In the genomic region with DNA sequence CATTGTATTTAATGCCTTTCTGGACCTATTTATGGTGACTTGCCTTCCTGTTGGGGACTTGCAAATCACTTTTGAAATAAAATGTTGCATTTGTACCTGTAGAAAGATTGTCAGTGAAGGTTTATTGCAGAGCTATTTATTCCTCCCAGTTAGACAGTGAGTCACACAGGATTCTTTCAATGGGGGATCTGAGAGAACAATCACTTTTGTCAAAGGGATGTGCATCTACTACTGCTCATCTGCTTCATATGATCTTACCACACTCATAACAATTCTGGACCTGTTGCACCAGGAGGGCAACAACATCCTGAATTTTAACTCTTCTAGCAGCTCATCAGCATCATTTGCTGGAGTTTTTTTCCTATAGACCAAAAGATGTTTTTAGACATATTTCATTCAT, we compare ENCODE assay signal across 28 cellular contexts.
"Had no signal": no experiment of that assay in that cellular context is flagged by ENCODE, and none has a peak within 500 bp of the region (broad histone marks: within the 10 kb centered on the region; RNA-seq: fewer than 3 reads in every experiment).

No MANE protein-coding gene starts in this region.

- DNase-seq: activated CD4-positive, alpha-beta T cell treated with anti-CD3 and anti-CD28 coated beads, Interleukin-2, amount 50 U/mL, for 1 hour; activated CD4-positive, CD25-positive, alpha-beta regulatory T cell treated with anti-CD3 and anti-CD28 coated beads, Interleukin-2, amount 50 U/mL, for 72 hours; activated CD8-positive, alpha-beta T cell treated with anti-CD3 and anti-CD28 coated beads for 36 hours; activated gamma-delta T cell treated with Interleukin-2 at 50 U/mL for 16 hours; activated naive CD4-positive, alpha-beta T cell treated with anti-CD3 and anti-CD28 coated beads, Interleukin-2, amount 50 U/mL, for 16 hours; activated T-cell treated with anti-CD3 and anti-CD28 coated beads, Interleukin-2, amount 50 U/mL, for 4 hours; amygdala; central memory CD4-positive, alpha-beta T cell; endodermal cell; glutamatergic neuron; kidney; left colon; naive thymus-derived CD8-positive, alpha-beta T cell; nucleus accumbens; stimulated activated CD4-positive, alpha-beta T cell treated with anti-CD3 and anti-CD28 coated beads, Interleukin-15, amount 100 ng/mL, for 24 hours; stimulated activated CD4-positive, alpha-beta T cell treated with anti-CD3 and anti-CD28 coated beads, Interleukin-2, amount 100 ng/mL, for 24 hours; stimulated activated naive B cell treated with anti-CD40 and anti-IgM and Interleukin-4, amounts not matched to agents 10 μg/mL and 1 μg/mL and 100 μg/mL, for 72 hours; stomach; T-helper 17 cell; T1000; tibial artery; upper lobe of right lung had no signal

- H3K36me3 ChIP-seq: breast epithelium, right atrium auricular region, stomach, upper lobe of right lung had no signal

- H3K4me3 Mint-ChIP-seq: activated CD8-positive, alpha-beta T cell treated with anti-CD3 and anti-CD28 coated beads for 36 hours; activated T-cell treated with anti-CD3 and anti-CD28 coated beads, Interleukin-2, amount 50 U/mL, for 4 hours; activated T-helper 17 cell treated with anti-CD3 and anti-CD28 coated beads, Interleukin-2, amount 50 U/mL, for 72 hours; endodermal cell; naive thymus-derived CD8-positive, alpha-beta T cell; neural crest cell; stimulated activated naive B cell treated with anti-CD40 and anti-IgM and Interleukin-4, amounts not matched to agents 10 μg/mL and 1 μg/mL and 100 μg/mL, for 72 hours; T-helper 17 cell had no signal

- H3K27ac ChIP-seq: breast epithelium, parathyroid adenoma, right atrium auricular region, stomach, tibial artery, upper lobe of right lung had no signal

- H3K4me1 ChIP-seq: breast epithelium, parathyroid adenoma, right atrium auricular region, upper lobe of right lung had no signal

- H2AFZ ChIP-seq: parathyroid adenoma had no signal

- H3K79me2 ChIP-seq: parathyroid adenoma had no signal

- H3K27ac Mint-ChIP-seq: activated CD8-positive, alpha-beta T cell treated with anti-CD3 and anti-CD28 coated beads for 36 hours; activated T-helper 17 cell treated with anti-CD3 and anti-CD28 coated beads, Interleukin-2, amount 50 U/mL, for 72 hours; endodermal cell; naive thymus-derived CD8-positive, alpha-beta T cell; stimulated activated naive B cell treated with anti-CD40 and anti-IgM and Interleukin-4, amounts not matched to agents 10 μg/mL and 1 μg/mL and 100 μg/mL, for 72 hours; T-helper 17 cell had no signal

- H3K4me3 ChIP-seq: breast epithelium, right atrium auricular region, stomach, tibial artery, upper lobe of right lung had no signal

- H3K27me3 ChIP-seq: breast epithelium, right atrium auricular region, stomach, tibial artery, upper lobe of right lung had no signal

- H3K36me3 Mint-ChIP-seq: naive thymus-derived CD8-positive, alpha-beta T cell; stimulated activated naive B cell treated with anti-CD40 and anti-IgM and Interleukin-4, amounts not matched to agents 10 μg/mL and 1 μg/mL and 100 μg/mL, for 72 hours had no signal

- H3K4me1 Mint-ChIP-seq: activated T-helper 17 cell treated with anti-CD3 and anti-CD28 coated beads, Interleukin-2, amount 50 U/mL, for 72 hours; endodermal cell; naive thymus-derived CD8-positive, alpha-beta T cell; stimulated activated naive B cell treated with anti-CD40 and anti-IgM and Interleukin-4, amounts not matched to agents 10 μg/mL and 1 μg/mL and 100 μg/mL, for 72 hours; T-helper 17 cell had no signal

- H3K27me3 Mint-ChIP-seq: activated CD8-positive, alpha-beta T cell treated with anti-CD3 and anti-CD28 coated beads for 36 hours; activated T-helper 17 cell treated with anti-CD3 and anti-CD28 coated beads, Interleukin-2, amount 50 U/mL, for 72 hours; naive thymus-derived CD8-positive, alpha-beta T cell; stimulated activated naive B cell treated with anti-CD40 and anti-IgM and Interleukin-4, amounts not matched to agents 10 μg/mL and 1 μg/mL and 100 μg/mL, for 72 hours; T-helper 17 cell had no signal

- H3K9ac ChIP-seq: parathyroid adenoma had no signal

- H3K9me3 Mint-ChIP-seq: activated T-helper 17 cell treated with anti-CD3 and anti-CD28 coated beads, Interleukin-2, amount 50 U/mL, for 72 hours; endodermal cell; neural crest cell had no signal

- H3K9me3 ChIP-seq: right atrium auricular region, tibial artery, upper lobe of right lung had no signal

- ATAC-seq: activated CD8-positive, alpha-beta T cell treated with anti-CD3 and anti-CD28 coated beads for 36 hours; activated T-cell treated with anti-CD3 and anti-CD28 coated beads, Interleukin-2, amount 50 U/mL, for 4 hours; activated T-helper 17 cell treated with anti-CD3 and anti-CD28 coated beads, Interleukin-2, amount 50 U/mL, for 72 hours; esophagus mucosa; left colon; naive thymus-derived CD8-positive, alpha-beta T cell; stimulated activated naive B cell treated with anti-CD40 and anti-IgM and Interleukin-4, amounts not matched to agents 10 μg/mL and 1 μg/mL and 100 μg/mL, for 72 hours; T-helper 17 cell; upper lobe of right lung had no signal
